ENCODE assay signal across 11 cellular contexts in genomic region chr11:14312736-14313438, GRCh38. TPM values are rescaled to one million over a fixed set of nuclear protein-coding genes. Genes with fewer than 3 reads are reported as not detected.
DNase-seq lines count a peak whose midpoint lies in the region; ATAC-seq and TF ChIP-seq lines count a peak whose summit lies in the region.
"Had no signal": no experiment of that assay in that cellular context is flagged by ENCODE, and none has a peak within 500 bp of the region (broad histone marks: within the 10 kb centered on the region; RNA-seq: fewer than 3 reads in every experiment).

No MANE protein-coding gene starts in this region.

- TF ChIP-seq CTCF in VCaP (conservative IDR thresholded peaks at IDR 0.05) (no peak), foreskin fibroblast (IDR thresholded peaks at IDR 0.05; ENCODE audit: low read depth, low read length) (no peak), colonic mucosa (IDR thresholded peaks at IDR 0.05) (no peak), adrenal gland (IDR thresholded peaks at IDR 0.05) (no peak)

- H3K36me3 ChIP-seq in colonic mucosa, result no peaks in the 10 kb centered on the region
- H3K36me3 ChIP-seq in adrenal gland (replicated peaks in 1 of 2), result no peaks in the 10 kb centered on the region

- H3K27me3 Mint-ChIP-seq in activated T-cell treated with anti-CD3 and anti-CD28 coated beads, Interleukin-2, amount 50 U/mL, for 72 hours (ENCODE audit: low read depth), result no peaks in the 10 kb centered on the region
- H3K27me3 Mint-ChIP-seq: brain; stimulated activated naive CD8-positive, alpha-beta T cell treated with anti-CD3 and anti-CD28 coated beads, Interleukin-15, Interleukin-2, amounts not matched to agents 100 ng/mL and 50 ng/mL, for 24 hours had no signal

- no peak for DNase-seq in activated T-cell treated with anti-CD3 and anti-CD28 coated beads, Interleukin-2, amount 50 U/mL, for 72 hours
- DNase-seq in activated T-cell treated with anti-CD3 and anti-CD28 coated beads, Interleukin-2, amount 50 U/mL, for 48 hours, result no peak
- DNase-seq in foreskin fibroblast (peak; percentile 27 to 41), colonic mucosa (no peak), adrenal gland (no peak), OCI-M1 (lab: John Stamatoyannopoulos, UW) (no peak), left lobe of liver (ENCODE audit: low spot score) (no peak)
- DNase-seq: NCI-H187 had no signal

- peak; percentile 39 to 52 for ATAC-seq in activated T-cell treated with anti-CD3 and anti-CD28 coated beads, Interleukin-2, amount 50 U/mL, for 72 hours (replicated peaks in 1 of 2)
- no peak for ATAC-seq in left lobe of liver

- H3K4me3 ChIP-seq in foreskin fibroblast (ENCODE audit: low read depth in 1 of 2, low read length in 2 of 2), result no peak overlapping the region
- no peak overlapping the region for H3K4me3 ChIP-seq in colonic mucosa
- no peak overlapping the region for H3K4me3 ChIP-seq in adrenal gland

- peak overlapping the region; percentile 1 for H3K27ac Mint-ChIP-seq in activated T-cell treated with anti-CD3 and anti-CD28 coated beads, Interleukin-2, amount 50 U/mL, for 72 hours
- H3K27ac Mint-ChIP-seq: brain had no signal

- peak overlapping the region; percentile 23 to 41 for H3K4me3 Mint-ChIP-seq in activated T-cell treated with anti-CD3 and anti-CD28 coated beads, Interleukin-2, amount 50 U/mL, for 72 hours
- H3K4me3 Mint-ChIP-seq: brain had no signal

- no peak overlapping the region for H3K9ac ChIP-seq in colonic mucosa (ENCODE audit: low read depth in 2 of 2, low read length in 2 of 2)

- intact Hi-C loops in colonic mucosa (cut with DNase I) (no loop called here), adrenal gland (cut with DNase I) (no loop called here)

- no peaks in the 10 kb centered on the region for H3K9me3 ChIP-seq in colonic mucosa
- H3K9me3 ChIP-seq in adrenal gland (replicated peaks in 1 of 3), result no peaks in the 10 kb centered on the region

- 72 to 80% (median 78%) methylated on average over 4 of the region's 4 CpGs for WGBS in adrenal gland, 4 donors

- H3K9me3 Mint-ChIP-seq in activated T-cell treated with anti-CD3 and anti-CD28 coated beads, Interleukin-2, amount 50 U/mL, for 72 hours, result no peaks in the 10 kb centered on the region
- H3K9me3 Mint-ChIP-seq: brain had no signal

- H3K27ac ChIP-seq in VCaP (peak overlapping the region; percentile 46), colonic mucosa (no peak overlapping the region), adrenal gland (no peak overlapping the region)

- H3K27me3 ChIP-seq in colonic mucosa (no peaks in the 10 kb centered on the region), adrenal gland (no peaks in the 10 kb centered on the region)

- TF ChIP-seq POLR2A in adrenal gland (IDR thresholded peaks at IDR 0.05), result no peak

- peaks cover 35% of the 10 kb centered on the region for H3K4me1 Mint-ChIP-seq in activated T-cell treated with anti-CD3 and anti-CD28 coated beads, Interleukin-2, amount 50 U/mL, for 72 hours (ENCODE audit: low read depth)

- H3K4me1 ChIP-seq in colonic mucosa (peaks cover 13% of the 10 kb centered on the region), adrenal gland (replicated peaks in 1 of 2) (peaks cover 5 to 26% of the 10 kb centered on the region in 2 donors)

- H3K36me3 Mint-ChIP-seq in activated T-cell treated with anti-CD3 and anti-CD28 coated beads, Interleukin-2, amount 50 U/mL, for 72 hours (ENCODE audit: insufficient read depth in 2 of 2), result no peaks in the 10 kb centered on the region
- H3K36me3 Mint-ChIP-seq: brain had no signal

RNA-seq across cellular contexts. Expression of gene RRAS2, which starts 46.1 kb away (rescaled TPM):
- total RNA-seq in activated T-cell treated with anti-CD3 and anti-CD28 coated beads, Interleukin-2, amount 50 U/mL, for 72 hours, result 10 to 100 TPM; 59.2 to 64.2 TPM
- 10 to 100 TPM; 26.9 to 44.0 TPM for total RNA-seq in colonic mucosa
- 10 to 100 TPM; 19.8 to 59.3 (median 28.6) TPM for total RNA-seq in adrenal gland
- polyA plus RNA-seq in adrenal gland, result 10 to 100 TPM in 2 of 3 donors, 1 to 10 TPM in 1; 9.2 to 28.3 (median 10.7) TPM
- total RNA-seq in left lobe of liver, result 24.1 TPM

Comparison
In these comparisons a context has a peak if more than half of its experiments do, and no peak if none do; other contexts are left out.
1. DNase-seq: peak in foreskin fibroblast (2 of 2); none in activated T-cell treated with anti-CD3 and anti-CD28 coated beads, Interleukin-2, amount 50 U/mL, for 72 hours (0 of 2), activated T-cell treated with anti-CD3 and anti-CD28 coated beads, Interleukin-2, amount 50 U/mL, for 48 hours (0 of 2), colonic mucosa (single experiment), adrenal gland (0 of 7), OCI-M1 (single experiment) and left lobe of liver (single experiment).